In the genomic region with DNA sequence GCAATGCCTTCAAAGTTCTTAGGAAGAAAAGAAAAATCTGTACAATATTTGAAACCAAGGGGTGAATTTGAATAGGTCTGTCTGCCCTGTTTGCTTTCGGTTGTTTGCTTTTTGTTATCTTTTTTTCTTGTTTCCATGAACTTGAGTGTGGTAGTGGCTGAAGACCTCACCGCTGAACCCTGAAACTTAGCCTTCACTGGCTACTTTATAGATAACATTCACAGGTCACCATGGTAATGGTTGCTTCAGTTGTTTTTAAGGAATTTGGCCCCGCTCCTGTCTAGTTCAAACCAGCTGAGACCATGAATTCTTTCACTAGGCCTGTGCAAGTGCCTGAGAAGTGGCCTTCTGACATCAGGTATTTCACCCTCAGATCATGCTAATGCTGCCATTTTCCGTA, we compare ENCODE assay signal across 28 cellular contexts.
"Had no signal": no experiment of that assay in that cellular context is flagged by ENCODE, and none has a peak within 500 bp of the region (broad histone marks: within the 10 kb centered on the region; RNA-seq: fewer than 3 reads in every experiment).

No MANE protein-coding gene starts in this region.

- H3K4me3 ChIP-seq: ascending aorta, esophagus squamous epithelium, gastroesophageal sphincter had no signal

- H3K4me1 ChIP-seq: ascending aorta, esophagus squamous epithelium, gastroesophageal sphincter had no signal

- H3K9me3 ChIP-seq: esophagus squamous epithelium had no signal

- ATAC-seq: activated naive CD4-positive, alpha-beta T cell treated with anti-CD3 and anti-CD28 coated beads, Interleukin-2, amount 50 U/mL, for 72 hours; activated T-cell treated with anti-CD3 and anti-CD28 coated beads, Interleukin-2, amount 50 U/mL, for 72 hours; gastroesophageal sphincter had no signal

- FAIRE-seq: bronchial epithelial cell, endometrium, endothelial cell of umbilical vein had no signal

- H3K27ac ChIP-seq: ascending aorta, brain microvascular endothelial cell, epithelial cell of prostate, esophagus squamous epithelium, gastroesophageal sphincter had no signal

- H3K27me3 ChIP-seq: ascending aorta, brain microvascular endothelial cell, esophagus squamous epithelium, gastroesophageal sphincter had no signal

- DNase-seq: activated CD4-positive, alpha-beta memory T cell treated with anti-CD3 and anti-CD28 coated beads, Interleukin-2, amount 10 ng/mL, durations not matched to agents 7 days and 5 days; activated CD4-positive, alpha-beta T cell treated with anti-CD3 and anti-CD28 coated beads for 1 hour; activated CD4-positive, alpha-beta T cell treated with anti-CD3 and anti-CD28 coated beads for 4 hours; activated CD4-positive, alpha-beta T cell treated with anti-CD3 and anti-CD28 coated beads, Interleukin-2, amount 10 ng/mL, durations not matched to agents 7 days and 5 days; activated CD4-positive, alpha-beta T cell treated with anti-CD3 and anti-CD28 coated beads, Interleukin-2, amount 50 U/mL, for 4 hours; activated CD4-positive, CD25-positive, alpha-beta regulatory T cell; activated CD8-positive, alpha-beta memory T cell treated with anti-CD3 and anti-CD28 coated beads, Interleukin-2, amount 50 U/mL, for 48 hours; activated gamma-delta T cell; activated naive CD4-positive, alpha-beta T cell; activated naive CD4-positive, alpha-beta T cell treated with anti-CD3 and anti-CD28 coated beads, Interleukin-2, amount 10 ng/mL, durations not matched to agents 7 days and 5 days; activated naive CD8-positive, alpha-beta T cell treated with anti-CD3 and anti-CD28 coated beads, Interleukin-2, amount 10 ng/mL, durations not matched to agents 7 days and 5 days; activated T-cell treated with anti-CD3 and anti-CD28 coated beads for 4 hours; activated T-cell treated with anti-CD3 and anti-CD28 coated beads, Interleukin-2, amount 50 U/mL, for 24 hours; activated T-cell treated with anti-CD3 and anti-CD28 coated beads, Interleukin-2, amount 50 U/mL, for 72 hours; brain microvascular endothelial cell; cortex of kidney; dermis blood vessel endothelial cell; effector CD8-positive, alpha-beta T cell; esophagus squamous epithelium; foreskin melanocyte; T-helper 2 cell had no signal

- H3K36me3 ChIP-seq: ascending aorta, brain microvascular endothelial cell, esophagus squamous epithelium, gastroesophageal sphincter had no signal
